22 cellular contexts compared by ENCODE assay signal in genomic region chr1:67898033-67898726, GRCh38.
DNase-seq lines count a peak whose midpoint lies in the region; ATAC-seq, FAIRE-seq and TF ChIP-seq lines count a peak whose summit lies in the region.
"Had no signal": no experiment of that assay in that cellular context is flagged by ENCODE, and none has a peak within 500 bp of the region (broad histone marks: within the 10 kb centered on the region; RNA-seq: fewer than 3 reads in every experiment).

No MANE protein-coding gene starts in this region.

- H3K9ac ChIP-seq in endothelial cell of umbilical vein (replicated peaks; ENCODE audit: extremely low read depth, insufficient read depth, low read length) = peak overlapping the region; percentile 40

- H2AFZ ChIP-seq in endothelial cell of umbilical vein (ENCODE audit: low read depth, low read length) = peak overlapping the region; percentile 28

- DNase-seq in RCC 7860 (ENCODE audit: low spot score) = peak; percentile 32
- peak; percentile 41 for DNase-seq in endothelial cell of umbilical vein (ENCODE audit: low read depth, low spot score)
- DNase-seq in NCI-H2196 treated with DMSO at 0.1 percent for 48 hours (lab: John Stamatoyannopoulos, UW; ENCODE audit: unreplicated experiment) = no peak
- DNase-seq in cerebellar cortex (ENCODE audit: low spot score) = no peak
- no peak for DNase-seq in NCI-H2171 treated with DMSO at 0.1 percent for 48 hours (lab: John Stamatoyannopoulos, UW)
- no peak for DNase-seq in stimulated activated CD4-positive, alpha-beta T cell treated with anti-CD3 and anti-CD28 coated beads, Interleukin-4, amount 100 ng/mL, for 24 hours
- DNase-seq: activated CD4-positive, alpha-beta T cell treated with anti-CD3 and anti-CD28 coated beads for 36 hours; AML-193; body of pancreas; GOT3; heart right ventricle; Kasumi-1; NCI-H1092; NCI-H2029 treated with DMSO at 0.1 percent for 48 hours; NCI-H510A; stimulated activated CD4-positive, alpha-beta T cell treated with anti-CD3 and anti-CD28 coated beads, Interleukin-2, amount 100 ng/mL, for 48 hours; upper lobe of left lung had no signal

- H3K4me2 ChIP-seq in endothelial cell of umbilical vein (ENCODE audit: insufficient read depth, low read length) = peak overlapping the region; percentile 47
- H3K4me2 ChIP-seq: smooth muscle cell had no signal

- peak overlapping the region; percentile 91 for H3K27ac ChIP-seq in endothelial cell of umbilical vein (ENCODE audit: insufficient read depth, low read depth, low read length)
- H3K27ac ChIP-seq: heart right ventricle, neutrophil, upper lobe of left lung had no signal

- CTCF ChIA-PET in endothelial cell of umbilical vein (lab: Charles Lee) = interaction anchor here (0.8 to 3.4 kb wide), 12 partner anchors 8 to 153 kb away, joined by 3 to 21 read pairs (median 5); no protein-coding TSS in a partner anchor

- H3K27me3 ChIP-seq in endothelial cell of umbilical vein (ENCODE audit: control insufficient read depth in 2 of 2, insufficient read depth in 2 of 2, low read length in 2 of 2) = no peaks in the 10 kb centered on the region
- H3K27me3 ChIP-seq: body of pancreas, heart right ventricle, upper lobe of left lung had no signal

- no peak for FAIRE-seq in RCC 7860 (lab: Jason Lieb, UNC)
- FAIRE-seq in endothelial cell of umbilical vein (lab: Jason Lieb, UNC) = no peak
- FAIRE-seq: GM18507 had no signal

- no peaks in the 10 kb centered on the region for H4K20me1 ChIP-seq in endothelial cell of umbilical vein (replicated peaks; ENCODE audit: control insufficient read depth, extremely low read depth, insufficient read depth, low read length)

- no peak for TF ChIP-seq POLR2A in endothelial cell of umbilical vein (IDR thresholded peaks at IDR 0.05; ENCODE audit: low read depth, low read length)

- no peak for TF ChIP-seq CTCF in endothelial cell of umbilical vein (IDR thresholded peaks at IDR 0.05; ENCODE audit: extremely low read depth in 1 of 2, insufficient read depth in 1 of 2, low read depth in 1 of 2, low read length in 2 of 2)

- BruUV-seq in endothelial cell of umbilical vein (replicated peaks; lab: Mats Ljungman, UMichigan) = TSS peak; percentile 78

- H3K4me1 ChIP-seq in endothelial cell of umbilical vein (ENCODE audit: control insufficient read depth, extremely low read depth, insufficient read depth, low read length) = peaks cover 24% of the 10 kb centered on the region
- H3K4me1 ChIP-seq: body of pancreas, upper lobe of left lung had no signal

- POLR2A ChIA-PET in endothelial cell of umbilical vein (lab: Charles Lee) = interaction anchor here (0.9 to 2.2 kb wide), 3 partner anchors 9 to 55 kb away, joined by 3 to 5 read pairs (median 3); no protein-coding TSS in a partner anchor

- intact Hi-C loops in endothelial cell of umbilical vein (cut with micrococcal nuclease) = loop anchor here (5.0 to 10.0 kb wide), 3 partner anchors 131 to 597 kb away; partner anchors contain the start of gene DEPDC1

- no peaks in the 10 kb centered on the region for H3K79me2 ChIP-seq in endothelial cell of umbilical vein (ENCODE audit: control insufficient read depth, insufficient read depth, low read length)

- no peak overlapping the region for H3K4me3 ChIP-seq in endothelial cell of umbilical vein (replicated peaks in 1 of 3; ENCODE audit: insufficient read depth in 1 of 3, low read depth in 1 of 3, low read length in 3 of 3)
- H3K4me3 ChIP-seq: body of pancreas, heart right ventricle, smooth muscle cell, upper lobe of left lung had no signal

- ATAC-seq in GM21529 (IDR thresholded peaks at IDR 0.05; ENCODE audit: unreplicated experiment) = peak; percentile 33
- ATAC-seq: activated CD4-positive, alpha-beta T cell treated with anti-CD3 and anti-CD28 coated beads for 36 hours; heart right ventricle had no signal

- no peaks in the 10 kb centered on the region for H3K9me1 ChIP-seq in endothelial cell of umbilical vein (replicated peaks; ENCODE audit: control insufficient read depth, extremely low read depth, insufficient read depth, low read length)

- dilution Hi-C loops in endothelial cell of umbilical vein (cut with MboI; ENCODE audit: extremely low pct_ligation_motif_present, low sequenced_read_pairs) = no loop called here

- no peaks in the 10 kb centered on the region for H3K9me3 ChIP-seq in endothelial cell of umbilical vein (replicated peaks; ENCODE audit: control insufficient read depth, insufficient read depth, low read length)
- H3K9me3 ChIP-seq: body of pancreas, Caco-2, neutrophil, upper lobe of left lung had no signal

- H3K36me3 ChIP-seq in endothelial cell of umbilical vein (ENCODE audit: control insufficient read depth in 2 of 2, extremely low read depth in 1 of 2, insufficient read depth in 2 of 2, low read length in 2 of 2) = no peaks in the 10 kb centered on the region
- H3K36me3 ChIP-seq: heart right ventricle, neutrophil, upper lobe of left lung had no signal

TF ChIP-seq in endothelial cell of umbilical vein, 7 proteins besides CTCF, POLR2A, EP300 and RAD21:
- TF ChIP-seq MYC (IDR thresholded peaks at IDR 0.05; ENCODE audit: low read depth, low read length) = no peak
- TF ChIP-seq GATA2 (IDR thresholded peaks at IDR 0.05; ENCODE audit: insufficient read depth, insufficient read length, low read depth, low read length) = no peak

Comparison
In these comparisons a context has a peak if more than half of its experiments do, and no peak if none do; other contexts are left out.
1. DNase-seq: peak in RCC 7860 (single experiment) and endothelial cell of umbilical vein (single experiment); none in NCI-H2196 treated with DMSO at 0.1 percent for 48 hours (single experiment), cerebellar cortex (single experiment), NCI-H2171 treated with DMSO at 0.1 percent for 48 hours (single experiment) and stimulated activated CD4-positive, alpha-beta T cell treated with anti-CD3 and anti-CD28 coated beads, Interleukin-4, amount 100 ng/mL, for 24 hours (single experiment).